In genomic region chr20:22501566-22502344, GRCh38 we compare ENCODE assay signal across 29 cellular contexts.
"Had no signal": no experiment of that assay in that cellular context is flagged by ENCODE, and none has a peak within 500 bp of the region (broad histone marks: within the 10 kb centered on the region; RNA-seq: fewer than 3 reads in every experiment).

No MANE protein-coding gene starts in this region.

- H3K9me3 Mint-ChIP-seq: activated CD4-positive, alpha-beta T cell treated with anti-CD3 and anti-CD28 coated beads, Interleukin-2, amount 10 ng/mL, durations not matched to agents 24 days and 14 days; activated CD8-positive, alpha-beta T cell treated with anti-CD3 and anti-CD28 coated beads for 36 hours; activated naive CD4-positive, alpha-beta T cell treated with anti-CD3 and anti-CD28 coated beads, Interleukin-2, amount 50 U/mL, for 24 hours had no signal

- H3K27ac Mint-ChIP-seq: activated CD4-positive, alpha-beta T cell treated with anti-CD3 and anti-CD28 coated beads, Interleukin-2, amount 10 ng/mL, durations not matched to agents 24 days and 14 days; activated CD8-positive, alpha-beta T cell treated with anti-CD3 and anti-CD28 coated beads for 36 hours; activated naive CD4-positive, alpha-beta T cell treated with anti-CD3 and anti-CD28 coated beads, Interleukin-2, amount 50 U/mL, for 24 hours; activated naive CD8-positive, alpha-beta T cell treated with anti-CD3 and anti-CD28 coated beads, Interleukin-2, amount 10 ng/mL, durations not matched to agents 7 days and 5 days; activated T-cell treated with anti-CD3 and anti-CD28 coated beads, Interleukin-2, amount 50 U/mL, for 72 hours; activated T-helper 17 cell treated with anti-CD3 and anti-CD28 coated beads, Interleukin-2, amount 50 U/mL, for 72 hours; IgD-negative memory B cell had no signal

- H3K9me3 ChIP-seq: ascending aorta had no signal

- DNase-seq: activated CD4-positive, alpha-beta T cell treated with anti-CD3 and anti-CD28 coated beads, Interleukin-2, amount 10 ng/mL, durations not matched to agents 24 days and 14 days; activated CD4-positive, alpha-beta T cell treated with anti-CD3 and anti-CD28 coated beads, Interleukin-2, amount 50 U/mL, for 4 hours; activated CD8-positive, alpha-beta T cell treated with anti-CD3 and anti-CD28 coated beads for 36 hours; activated effector memory CD4-positive, alpha-beta T cell treated with anti-CD3 and anti-CD28 coated beads, Interleukin-2, amount 50 U/mL, for 16 hours; activated naive CD4-positive, alpha-beta T cell treated with Interleukin-2 at 50 U/mL for 16 hours; activated naive CD8-positive, alpha-beta T cell treated with anti-CD3 and anti-CD28 coated beads, Interleukin-2, amount 10 ng/mL, durations not matched to agents 7 days and 5 days; activated T-cell treated with anti-CD3 and anti-CD28 coated beads, Interleukin-2, amount 50 U/mL, for 1 hour; activated T-cell treated with anti-CD3 and anti-CD28 coated beads, Interleukin-2, amount 50 U/mL, for 72 hours; amygdala; Karpas-422; KBM-7; NCI-H1105 treated with DMSO at 0.1 percent for 48 hours; NCI-H1436 treated with DMSO at 0.1 percent for 48 hours; NCI-H187 treated with DMSO at 0.1 percent for 48 hours; NCI-H2081; NCI-H226; NCI-H446 treated with DMSO at 0.1 percent for 48 hours; NCI-H524; NK-92 treated with Interleukin-12 subunit alpha and Interleukin-12 subunit beta, amount 100 ng/mL, for 24 hours; OCI-M1; Right ventricle myocardium superior; SW 1271; T-helper 1 cell; T-helper 2 cell; T-helper 9 cell had no signal

- H3K27ac ChIP-seq: ascending aorta had no signal

- H3K36me3 Mint-ChIP-seq: activated naive CD4-positive, alpha-beta T cell treated with anti-CD3 and anti-CD28 coated beads, Interleukin-2, amount 50 U/mL, for 24 hours; activated naive CD8-positive, alpha-beta T cell treated with anti-CD3 and anti-CD28 coated beads, Interleukin-2, amount 10 ng/mL, durations not matched to agents 7 days and 5 days; IgD-negative memory B cell had no signal

- H3K4me1 Mint-ChIP-seq: activated CD4-positive, alpha-beta T cell treated with anti-CD3 and anti-CD28 coated beads, Interleukin-2, amount 10 ng/mL, durations not matched to agents 24 days and 14 days; activated naive CD4-positive, alpha-beta T cell treated with anti-CD3 and anti-CD28 coated beads, Interleukin-2, amount 50 U/mL, for 24 hours; activated naive CD8-positive, alpha-beta T cell treated with anti-CD3 and anti-CD28 coated beads, Interleukin-2, amount 10 ng/mL, durations not matched to agents 7 days and 5 days; activated T-helper 17 cell treated with anti-CD3 and anti-CD28 coated beads, Interleukin-2, amount 50 U/mL, for 72 hours; IgD-negative memory B cell had no signal

- H3K27me3 Mint-ChIP-seq: activated CD4-positive, alpha-beta T cell treated with anti-CD3 and anti-CD28 coated beads, Interleukin-2, amount 10 ng/mL, durations not matched to agents 24 days and 14 days; activated CD8-positive, alpha-beta T cell treated with anti-CD3 and anti-CD28 coated beads for 36 hours; activated naive CD4-positive, alpha-beta T cell treated with anti-CD3 and anti-CD28 coated beads, Interleukin-2, amount 50 U/mL, for 24 hours; activated naive CD8-positive, alpha-beta T cell treated with anti-CD3 and anti-CD28 coated beads, Interleukin-2, amount 10 ng/mL, durations not matched to agents 7 days and 5 days; activated T-helper 17 cell treated with anti-CD3 and anti-CD28 coated beads, Interleukin-2, amount 50 U/mL, for 72 hours had no signal

- H3K27me3 ChIP-seq: ascending aorta had no signal

- H3K36me3 ChIP-seq: ascending aorta had no signal

- ATAC-seq: activated CD8-positive, alpha-beta T cell treated with anti-CD3 and anti-CD28 coated beads for 36 hours; activated T-cell treated with anti-CD3 and anti-CD28 coated beads, Interleukin-2, amount 50 U/mL, for 72 hours; activated T-helper 17 cell treated with anti-CD3 and anti-CD28 coated beads, Interleukin-2, amount 50 U/mL, for 72 hours had no signal

- H3K4me3 ChIP-seq: ascending aorta had no signal

- H3K4me3 Mint-ChIP-seq: activated CD4-positive, alpha-beta T cell treated with anti-CD3 and anti-CD28 coated beads, Interleukin-2, amount 10 ng/mL, durations not matched to agents 24 days and 14 days; activated CD8-positive, alpha-beta T cell treated with anti-CD3 and anti-CD28 coated beads for 36 hours; activated naive CD4-positive, alpha-beta T cell treated with anti-CD3 and anti-CD28 coated beads, Interleukin-2, amount 50 U/mL, for 24 hours; activated naive CD8-positive, alpha-beta T cell treated with anti-CD3 and anti-CD28 coated beads, Interleukin-2, amount 10 ng/mL, durations not matched to agents 7 days and 5 days; activated T-cell treated with anti-CD3 and anti-CD28 coated beads, Interleukin-2, amount 50 U/mL, for 72 hours; activated T-helper 17 cell treated with anti-CD3 and anti-CD28 coated beads, Interleukin-2, amount 50 U/mL, for 72 hours; IgD-negative memory B cell had no signal

- H3K4me1 ChIP-seq: ascending aorta had no signal
